ENCODE assay signal across 14 cellular contexts in genomic region chr9:114276908-114277821, GRCh38. TPM values are rescaled to one million over a fixed set of nuclear protein-coding genes. Genes with fewer than 3 reads are reported as not detected.
DNase-seq lines count a peak whose midpoint lies in the region; TF ChIP-seq lines count a peak whose summit lies in the region.
"Had no signal": no experiment of that assay in that cellular context is flagged by ENCODE, and none has a peak within 500 bp of the region (broad histone marks: within the 10 kb centered on the region; RNA-seq: fewer than 3 reads in every experiment).

No MANE protein-coding gene starts in this region.

- no peak overlapping the region for H3K14ac ChIP-seq in neuronal stem cell (ENCODE audit: low read length)

- H3K27me3 ChIP-seq in neuronal stem cell (ENCODE audit: control insufficient read depth in 3 of 3, insufficient read depth in 3 of 3, low read depth in 1 of 3, low read length in 3 of 3) = no peaks in the 10 kb centered on the region

- H2BK5ac ChIP-seq in neuronal stem cell (ENCODE audit: low read length) = no peak overlapping the region

- no peak overlapping the region for H2BK15ac ChIP-seq in neuronal stem cell (ENCODE audit: low read length)

- DNase-seq in AG10803 (ENCODE audit: low read depth) (peak; percentile 95), LHCN-M2 (ENCODE audit: low read depth) (peak; percentile 97), epidermal melanocyte (ENCODE audit: insufficient read length, low spot score) (peak; percentile 70), neuronal stem cell (ENCODE audit: low spot score) (no peak), NCI-H2171 treated with DMSO at 0.1 percent for 48 hours (lab: John Stamatoyannopoulos, UW) (no peak), T-helper 2 cell (no peak), GM19240 (ENCODE audit: insufficient read length, low spot score) (no peak)
- DNase-seq in activated T-helper 1 cell treated with anti-CD3 and anti-CD28 coated beads, Interleukin-12 subunit alpha, Interleukin-12 subunit beta, Interleukin-2, Interleukin-4 antibody, amounts not matched to agents 30 ng/mL and 10 ng/mL and 1 ng/mL, durations not matched to agents 14 hours and 24 hours and 36 hours (ENCODE audit: low spot score) = no peak
- DNase-seq: activated CD8-positive, alpha-beta T cell treated with anti-CD3 and anti-CD28 coated beads for 36 hours; effector CD4-positive, alpha-beta T cell; naive thymus-derived CD4-positive, alpha-beta T cell; NCI-H524 treated with DMSO at 0.1 percent for 48 hours had no signal

- no peak for TF ChIP-seq CTCF in AG10803 (conservative IDR thresholded peaks at IDR 0.05; ENCODE audit: low read length)

- H3K4ac ChIP-seq in neuronal stem cell (ENCODE audit: low read length) = no peak overlapping the region

- H4K91ac ChIP-seq in neuronal stem cell (ENCODE audit: low read depth, low read length, poor library complexity) = no peak overlapping the region

- H3K4me3 ChIP-seq in AG10803 (ENCODE audit: low read length) (no peak overlapping the region), neuronal stem cell (ENCODE audit: low read length in 2 of 2) (no peak overlapping the region)

- H3K79me1 ChIP-seq in neuronal stem cell (ENCODE audit: low read depth, low read length) = no peaks in the 10 kb centered on the region

- H2BK120ac ChIP-seq in neuronal stem cell (ENCODE audit: low read depth, low read length) = no peak overlapping the region

- peaks cover 5% of the 10 kb centered on the region in 2 donors for H3K36me3 ChIP-seq in neuronal stem cell (replicated peaks in 1 of 2; ENCODE audit: control insufficient read depth in 2 of 2, insufficient read depth in 2 of 2, low read length in 2 of 2)

- H2AFZ ChIP-seq in neuronal stem cell (ENCODE audit: low read length) = no peak overlapping the region

- WGBS in neuronal stem cell (ENCODE audit: extremely low coverage in 2 of 2, insufficient read length in 2 of 2, insufficient replicate concordance in 1 of 2), 2 donors = no CpG with 5 or more reads among the region's 18 CpGs

- no peak overlapping the region for H2BK12ac ChIP-seq in neuronal stem cell (ENCODE audit: low read length)

- H3K9me3 Mint-ChIP-seq in activated T-helper 1 cell treated with anti-CD3 and anti-CD28 coated beads, Interleukin-12 subunit alpha, Interleukin-12 subunit beta, Interleukin-2, Interleukin-4 antibody, amounts not matched to agents 30 ng/mL and 10 ng/mL and 1 ng/mL, durations not matched to agents 14 hours and 24 hours and 36 hours = no peaks in the 10 kb centered on the region
- H3K9me3 Mint-ChIP-seq: activated CD8-positive, alpha-beta T cell treated with anti-CD3 and anti-CD28 coated beads for 36 hours had no signal

- no peak overlapping the region for H3K4me3 Mint-ChIP-seq in activated T-helper 1 cell treated with anti-CD3 and anti-CD28 coated beads, Interleukin-12 subunit alpha, Interleukin-12 subunit beta, Interleukin-2, Interleukin-4 antibody, amounts not matched to agents 30 ng/mL and 10 ng/mL and 1 ng/mL, durations not matched to agents 14 hours and 24 hours and 36 hours
- H3K4me3 Mint-ChIP-seq: activated CD8-positive, alpha-beta T cell treated with anti-CD3 and anti-CD28 coated beads for 36 hours; naive thymus-derived CD4-positive, alpha-beta T cell had no signal

- no peak overlapping the region for H4K8ac ChIP-seq in neuronal stem cell (ENCODE audit: low read depth, low read length)

- intact Hi-C loops in activated T-helper 1 cell treated with anti-CD3 and anti-CD28 coated beads, Interleukin-12 subunit alpha, Interleukin-12 subunit beta, Interleukin-2, Interleukin-4 antibody, amounts not matched to agents 30 ng/mL and 10 ng/mL and 1 ng/mL, durations not matched to agents 14 hours and 24 hours and 36 hours (cut with micrococcal nuclease) = no loop called here

- H3K23ac ChIP-seq in neuronal stem cell (ENCODE audit: low read depth, low read length, poor library complexity) = peak overlapping the region; percentile 25

- no peak overlapping the region for H3K27ac Mint-ChIP-seq in activated T-helper 1 cell treated with anti-CD3 and anti-CD28 coated beads, Interleukin-12 subunit alpha, Interleukin-12 subunit beta, Interleukin-2, Interleukin-4 antibody, amounts not matched to agents 30 ng/mL and 10 ng/mL and 1 ng/mL, durations not matched to agents 14 hours and 24 hours and 36 hours
- H3K27ac Mint-ChIP-seq: activated CD8-positive, alpha-beta T cell treated with anti-CD3 and anti-CD28 coated beads for 36 hours; naive thymus-derived CD4-positive, alpha-beta T cell had no signal

- no peak overlapping the region for H3K4me2 ChIP-seq in neuronal stem cell (ENCODE audit: insufficient read depth, low read length, poor library complexity, severe bottlenecking)

- no peaks in the 10 kb centered on the region for H3K36me3 Mint-ChIP-seq in activated T-helper 1 cell treated with anti-CD3 and anti-CD28 coated beads, Interleukin-12 subunit alpha, Interleukin-12 subunit beta, Interleukin-2, Interleukin-4 antibody, amounts not matched to agents 30 ng/mL and 10 ng/mL and 1 ng/mL, durations not matched to agents 14 hours and 24 hours and 36 hours (ENCODE audit: low read depth)
- H3K36me3 Mint-ChIP-seq: naive thymus-derived CD4-positive, alpha-beta T cell had no signal

- no peaks in the 10 kb centered on the region for H3K9me3 ChIP-seq in neuronal stem cell (replicated peaks in 1 of 2; ENCODE audit: control insufficient read depth in 2 of 2, insufficient read depth in 1 of 2, low read depth in 1 of 2, low read length in 2 of 2)

- H3K9ac ChIP-seq in neuronal stem cell (ENCODE audit: low read depth, low read length, poor library complexity) = no peak overlapping the region

- no peaks in the 10 kb centered on the region for H3K4me1 Mint-ChIP-seq in activated T-helper 1 cell treated with anti-CD3 and anti-CD28 coated beads, Interleukin-12 subunit alpha, Interleukin-12 subunit beta, Interleukin-2, Interleukin-4 antibody, amounts not matched to agents 30 ng/mL and 10 ng/mL and 1 ng/mL, durations not matched to agents 14 hours and 24 hours and 36 hours (ENCODE audit: low read depth)

- no peak overlapping the region for H3K27ac ChIP-seq in neuronal stem cell (replicated peaks; ENCODE audit: low read length)
- H3K27ac ChIP-seq: HL-60 had no signal

- H2AK5ac ChIP-seq in neuronal stem cell (ENCODE audit: low read depth, low read length) = peak overlapping the region; percentile 5

- no peak overlapping the region for H3K18ac ChIP-seq in neuronal stem cell (ENCODE audit: low read length)

- peaks cover 0 to 7% of the 10 kb centered on the region in 2 donors for H3K4me1 ChIP-seq in neuronal stem cell (ENCODE audit: control insufficient read depth in 2 of 2, insufficient read depth in 1 of 2, low read depth in 1 of 2, low read length in 2 of 2)

- no peaks in the 10 kb centered on the region for H3K27me3 Mint-ChIP-seq in activated T-helper 1 cell treated with anti-CD3 and anti-CD28 coated beads, Interleukin-12 subunit alpha, Interleukin-12 subunit beta, Interleukin-2, Interleukin-4 antibody, amounts not matched to agents 30 ng/mL and 10 ng/mL and 1 ng/mL, durations not matched to agents 14 hours and 24 hours and 36 hours (ENCODE audit: insufficient read depth)
- H3K27me3 Mint-ChIP-seq: naive thymus-derived CD4-positive, alpha-beta T cell had no signal

RNA-seq across cellular contexts. Expression of gene ORM1, which starts 45.7 kb away (rescaled TPM):
- not detected in 2 replicates for total RNA-seq in LHCN-M2 (2014; rRNA removed)
- not detected for polyA plus RNA-seq in LHCN-M2 (2012)
- polyA plus RNA-seq in neuronal stem cell (2013, experiment 1 of 2) = not detected
- not detected for polyA plus RNA-seq in neuronal stem cell (2013, experiment 2 of 2)
- not detected in 2 replicates for total RNA-seq in activated T-helper 1 cell treated with anti-CD3 and anti-CD28 coated beads, Interleukin-12 subunit alpha, Interleukin-12 subunit beta, Interleukin-2, Interleukin-4 antibody, amounts not matched to agents 30 ng/mL and 10 ng/mL and 1 ng/mL, durations not matched to agents 14 hours and 24 hours and 36 hours
- total RNA-seq: activated CD8-positive, alpha-beta T cell treated with anti-CD3 and anti-CD28 coated beads for 36 hours; G401 had no signal
- polyA plus RNA-seq: naive thymus-derived CD4-positive, alpha-beta T cell had no signal

RNA-seq across cellular contexts. Expression of gene ORM2, which starts 52.5 kb away (rescaled TPM):
- total RNA-seq in LHCN-M2 (2014; rRNA removed) = not detected in 2 replicates
- polyA plus RNA-seq in LHCN-M2 (2012) = not detected
- 0.14 TPM for polyA plus RNA-seq in neuronal stem cell (2013, experiment 1 of 2)
- 0.08 TPM for polyA plus RNA-seq in neuronal stem cell (2013, experiment 2 of 2)
- not detected in 2 replicates for total RNA-seq in activated T-helper 1 cell treated with anti-CD3 and anti-CD28 coated beads, Interleukin-12 subunit alpha, Interleukin-12 subunit beta, Interleukin-2, Interleukin-4 antibody, amounts not matched to agents 30 ng/mL and 10 ng/mL and 1 ng/mL, durations not matched to agents 14 hours and 24 hours and 36 hours
- total RNA-seq: activated CD8-positive, alpha-beta T cell treated with anti-CD3 and anti-CD28 coated beads for 36 hours; G401; naive thymus-derived CD4-positive, alpha-beta T cell had no signal
- polyA plus RNA-seq: naive thymus-derived CD4-positive, alpha-beta T cell had no signal

Comparison
In these comparisons a context has a peak if more than half of its experiments do, and no peak if none do; other contexts are left out.
1. DNase-seq: peak in AG10803 (single experiment), LHCN-M2 (single experiment) and epidermal melanocyte (single experiment); none in neuronal stem cell (single experiment), activated T-helper 1 cell treated with anti-CD3 and anti-CD28 coated beads, Interleukin-12 subunit alpha, Interleukin-12 subunit beta, Interleukin-2, Interleukin-4 antibody, amounts not matched to agents 30 ng/mL and 10 ng/mL and 1 ng/mL, durations not matched to agents 14 hours and 24 hours and 36 hours (single experiment), NCI-H2171 treated with DMSO at 0.1 percent for 48 hours (single experiment), T-helper 2 cell (0 of 5) and GM19240 (single experiment).